28 cellular contexts compared by ENCODE assay signal in the genomic region with DNA sequence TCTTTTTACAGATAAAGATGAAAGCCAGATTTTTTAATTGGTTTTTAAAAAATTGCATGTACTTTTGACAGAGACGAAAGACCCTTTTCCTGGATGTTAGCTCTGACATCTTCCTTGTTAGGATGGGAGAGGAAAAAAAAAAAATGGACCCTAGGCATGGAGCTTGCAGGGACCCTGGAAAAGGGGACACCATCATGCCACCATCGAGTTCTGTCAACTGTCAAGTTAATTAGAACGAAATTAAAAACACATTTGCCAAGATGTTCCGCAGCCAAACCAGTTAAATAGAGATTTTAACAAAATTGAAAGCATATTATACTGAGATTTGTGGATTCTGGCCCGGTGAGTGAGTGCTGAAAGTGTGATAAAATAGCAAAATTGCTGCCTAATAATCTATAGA.
"Had no signal": no experiment of that assay in that cellular context is flagged by ENCODE, and none has a peak within 500 bp of the region (broad histone marks: within the 10 kb centered on the region; RNA-seq: fewer than 3 reads in every experiment).

No MANE protein-coding gene starts in this region.

- DNase-seq: activated B cell treated with CpG ODN at 0.5 μM for 24 hours; activated CD4-positive, alpha-beta memory T cell treated with anti-CD3 and anti-CD28 coated beads for 36 hours; activated CD4-positive, alpha-beta T cell treated with anti-CD3 and anti-CD28 coated beads for 4 hours; activated CD4-positive, alpha-beta T cell treated with anti-CD3 and anti-CD28 coated beads, Interleukin-2, amount 10 ng/mL, durations not matched to agents 24 days and 14 days; activated CD4-positive, alpha-beta T cell treated with anti-CD3 and anti-CD28 coated beads, Interleukin-2, amount 50 U/mL, for 1 hour; activated CD4-positive, alpha-beta T cell treated with anti-CD3 and anti-CD28 coated beads, Interleukin-2, amount 50 U/mL, for 4 hours; activated CD4-positive, CD25-positive, alpha-beta regulatory T cell treated with anti-CD3 and anti-CD28 coated beads, Interleukin-2, amount 50 U/mL, for 72 hours; activated CD8-positive, alpha-beta memory T cell treated with anti-CD3 and anti-CD28 coated beads, Interleukin-2, amount 50 U/mL, for 4 hours; activated CD8-positive, alpha-beta T cell treated with anti-CD3 and anti-CD28 coated beads for 36 hours; activated effector memory CD4-positive, alpha-beta T cell treated with Interleukin-2 at 50 U/mL for 16 hours; activated gamma-delta T cell; activated naive CD4-positive, alpha-beta T cell treated with anti-CD3 and anti-CD28 coated beads, Interleukin-2, amount 10 ng/mL, durations not matched to agents 7 days and 5 days; activated naive CD4-positive, alpha-beta T cell treated with Interleukin-2 at 50 U/mL for 16 hours; activated naive CD8-positive, alpha-beta T cell treated with anti-CD3 and anti-CD28 coated beads, Interleukin-2, amount 10 ng/mL, durations not matched to agents 7 days and 5 days; activated naive CD8-positive, alpha-beta T cell treated with anti-CD3 and anti-CD28 coated beads, Interleukin-2, amount 50 U/mL, for 24 hours; activated T-cell treated with anti-CD3 and anti-CD28 coated beads, Interleukin-2, amount 50 U/mL, for 24 hours; activated T-cell treated with anti-CD3 and anti-CD28 coated beads, Interleukin-2, amount 50 U/mL, for 48 hours; brain microvascular endothelial cell; central memory CD4-positive, alpha-beta T cell; T-helper 2 cell; T-helper 9 cell had no signal

- H3K36me3 Mint-ChIP-seq: activated CD4-positive, alpha-beta memory T cell treated with anti-CD3 and anti-CD28 coated beads for 36 hours; activated naive CD4-positive, alpha-beta T cell treated with anti-CD3 and anti-CD28 coated beads, Interleukin-2, amount 10 ng/mL, durations not matched to agents 7 days and 5 days; activated naive CD8-positive, alpha-beta T cell; activated naive CD8-positive, alpha-beta T cell treated with anti-CD3 and anti-CD28 coated beads, Interleukin-2, amount 10 ng/mL, durations not matched to agents 7 days and 5 days had no signal

- H3K9me3 Mint-ChIP-seq: activated B cell treated with CpG ODN at 0.5 μM for 24 hours; activated CD4-positive, alpha-beta memory T cell treated with anti-CD3 and anti-CD28 coated beads for 36 hours; activated CD4-positive, alpha-beta T cell treated with anti-CD3 and anti-CD28 coated beads, Interleukin-2, amount 10 ng/mL, durations not matched to agents 24 days and 14 days; activated CD8-positive, alpha-beta T cell treated with anti-CD3 and anti-CD28 coated beads for 36 hours; activated naive CD4-positive, alpha-beta T cell treated with anti-CD3 and anti-CD28 coated beads, Interleukin-2, amount 10 ng/mL, durations not matched to agents 7 days and 5 days; activated naive CD4-positive, alpha-beta T cell treated with anti-CD3 and anti-CD28 coated beads, Interleukin-2, amount 50 U/mL, for 24 hours; activated naive CD8-positive, alpha-beta T cell treated with anti-CD3 and anti-CD28 coated beads, Interleukin-2, amount 10 ng/mL, durations not matched to agents 7 days and 5 days; activated naive CD8-positive, alpha-beta T cell treated with anti-CD3 and anti-CD28 coated beads, Interleukin-2, amount 50 U/mL, for 24 hours; activated T-cell treated with anti-CD3 and anti-CD28 coated beads, Interleukin-2, amount 50 U/mL, for 24 hours; activated T-helper 2 cell treated with anti-CD3 and anti-CD28 coated beads, Interferon-gamma antibody, Interleukin-2, Interleukin-4, amounts not matched to agents 10 μg/mL and 5 μg/mL and 100 μg/mL, durations not matched to agents 14 hours and 24 hours and 36 hours; T-helper 2 cell treated with Interferon-gamma antibody and Interleukin-4, amounts not matched to agents 5 μg/mL and 100 μg/mL, for 36 hours had no signal

- H3K27ac Mint-ChIP-seq: activated B cell treated with CpG ODN at 0.5 μM for 24 hours; activated CD4-positive, alpha-beta memory T cell treated with anti-CD3 and anti-CD28 coated beads for 36 hours; activated CD4-positive, alpha-beta T cell treated with anti-CD3 and anti-CD28 coated beads, Interleukin-2, amount 10 ng/mL, durations not matched to agents 24 days and 14 days; activated CD8-positive, alpha-beta T cell treated with anti-CD3 and anti-CD28 coated beads for 36 hours; activated naive CD4-positive, alpha-beta T cell treated with anti-CD3 and anti-CD28 coated beads, Interleukin-2, amount 10 ng/mL, durations not matched to agents 7 days and 5 days; activated naive CD4-positive, alpha-beta T cell treated with anti-CD3 and anti-CD28 coated beads, Interleukin-2, amount 50 U/mL, for 24 hours; activated naive CD8-positive, alpha-beta T cell; activated naive CD8-positive, alpha-beta T cell treated with anti-CD3 and anti-CD28 coated beads, Interleukin-2, amount 10 ng/mL, durations not matched to agents 7 days and 5 days; activated naive CD8-positive, alpha-beta T cell treated with anti-CD3 and anti-CD28 coated beads, Interleukin-2, amount 50 U/mL, for 24 hours; activated T-cell treated with anti-CD3 and anti-CD28 coated beads, Interleukin-2, amount 50 U/mL, for 24 hours; activated T-helper 2 cell treated with anti-CD3 and anti-CD28 coated beads, Interferon-gamma antibody, Interleukin-2, Interleukin-4, amounts not matched to agents 10 μg/mL and 5 μg/mL and 100 μg/mL, durations not matched to agents 14 hours and 24 hours and 36 hours; T-helper 2 cell treated with Interferon-gamma antibody and Interleukin-4, amounts not matched to agents 5 μg/mL and 100 μg/mL, for 36 hours had no signal

- ATAC-seq: activated CD8-positive, alpha-beta T cell treated with anti-CD3 and anti-CD28 coated beads for 36 hours; activated naive CD8-positive, alpha-beta T cell treated with anti-CD3 and anti-CD28 coated beads, Interleukin-2, amount 50 U/mL, for 24 hours had no signal

- H3K4me3 ChIP-seq: ascending aorta, breast epithelium had no signal

- H3K9me3 ChIP-seq: ascending aorta, breast epithelium had no signal

- H3K4me3 Mint-ChIP-seq: activated B cell treated with CpG ODN at 0.5 μM for 24 hours; activated CD4-positive, alpha-beta memory T cell treated with anti-CD3 and anti-CD28 coated beads for 36 hours; activated CD4-positive, alpha-beta T cell treated with anti-CD3 and anti-CD28 coated beads, Interleukin-2, amount 10 ng/mL, durations not matched to agents 24 days and 14 days; activated CD8-positive, alpha-beta T cell treated with anti-CD3 and anti-CD28 coated beads for 36 hours; activated naive CD4-positive, alpha-beta T cell treated with anti-CD3 and anti-CD28 coated beads, Interleukin-2, amount 10 ng/mL, durations not matched to agents 7 days and 5 days; activated naive CD4-positive, alpha-beta T cell treated with anti-CD3 and anti-CD28 coated beads, Interleukin-2, amount 50 U/mL, for 24 hours; activated naive CD8-positive, alpha-beta T cell; activated naive CD8-positive, alpha-beta T cell treated with anti-CD3 and anti-CD28 coated beads, Interleukin-2, amount 10 ng/mL, durations not matched to agents 7 days and 5 days; activated naive CD8-positive, alpha-beta T cell treated with anti-CD3 and anti-CD28 coated beads, Interleukin-2, amount 50 U/mL, for 24 hours; activated T-cell treated with anti-CD3 and anti-CD28 coated beads, Interleukin-2, amount 50 U/mL, for 24 hours; T-helper 2 cell treated with Interferon-gamma antibody and Interleukin-4, amounts not matched to agents 5 μg/mL and 100 μg/mL, for 36 hours had no signal

- H3K36me3 ChIP-seq: ascending aorta, brain microvascular endothelial cell, breast epithelium had no signal

- H3K27me3 ChIP-seq: ascending aorta, brain microvascular endothelial cell, breast epithelium had no signal

- H3K27me3 Mint-ChIP-seq: activated CD4-positive, alpha-beta memory T cell treated with anti-CD3 and anti-CD28 coated beads for 36 hours; activated naive CD8-positive, alpha-beta T cell had no signal

- H3K4me1 Mint-ChIP-seq: activated B cell treated with CpG ODN at 0.5 μM for 24 hours; activated CD4-positive, alpha-beta T cell treated with anti-CD3 and anti-CD28 coated beads, Interleukin-2, amount 10 ng/mL, durations not matched to agents 24 days and 14 days; activated naive CD4-positive, alpha-beta T cell treated with anti-CD3 and anti-CD28 coated beads, Interleukin-2, amount 10 ng/mL, durations not matched to agents 7 days and 5 days; activated naive CD4-positive, alpha-beta T cell treated with anti-CD3 and anti-CD28 coated beads, Interleukin-2, amount 50 U/mL, for 24 hours; activated naive CD8-positive, alpha-beta T cell treated with anti-CD3 and anti-CD28 coated beads, Interleukin-2, amount 10 ng/mL, durations not matched to agents 7 days and 5 days; activated naive CD8-positive, alpha-beta T cell treated with anti-CD3 and anti-CD28 coated beads, Interleukin-2, amount 50 U/mL, for 24 hours had no signal

- H3K27ac ChIP-seq: ascending aorta, brain microvascular endothelial cell, breast epithelium, VCaP had no signal

- H3K4me1 ChIP-seq: ascending aorta, breast epithelium had no signal
